32 cellular contexts compared by ENCODE assay signal in the genomic region with DNA sequence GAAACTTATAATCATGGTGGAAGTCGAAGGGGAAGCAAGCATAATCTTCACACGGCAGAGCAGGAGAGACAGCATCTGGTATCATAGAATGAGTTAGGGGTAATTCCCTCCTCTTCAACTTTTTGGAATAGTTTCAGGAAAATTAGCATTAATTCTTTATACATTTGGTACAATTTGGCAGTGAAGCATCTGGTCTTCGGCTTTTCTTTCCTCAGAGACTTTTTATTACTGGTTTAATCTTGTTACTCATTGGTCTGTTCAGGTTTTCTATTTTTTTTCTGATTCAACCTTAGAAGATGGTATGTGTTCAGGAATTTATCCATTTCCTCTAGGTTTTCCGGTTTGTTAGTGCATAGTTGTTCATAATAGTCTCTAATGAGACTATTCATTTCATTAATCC. TPM values are rescaled to one million over a fixed set of nuclear protein-coding genes. Genes with fewer than 3 reads are reported as not detected.
"Had no signal": no experiment of that assay in that cellular context is flagged by ENCODE, and none has a peak within 500 bp of the region (broad histone marks: within the 10 kb centered on the region; RNA-seq: fewer than 3 reads in every experiment).

No MANE protein-coding gene starts in this region.

- H3K27ac Mint-ChIP-seq: naive thymus-derived CD4-positive, alpha-beta T cell; natural killer cell; nephron; neural progenitor cell; progenitor cell of endocrine pancreas; stimulated activated effector memory CD8-positive, alpha-beta T cell treated with anti-CD3 and anti-CD28 coated beads, Interleukin-12 subunit alpha, Interleukin-12 subunit beta, amount 100 ng/mL, for 72 hours; stimulated activated naive CD8-positive, alpha-beta T cell treated with anti-CD3 and anti-CD28 coated beads, Interleukin-15, amount 100 ng/mL, for 72 hours; type B pancreatic cell had no signal

- H3K9me3 ChIP-seq: ovary, psoas muscle, right lobe of liver, sigmoid colon, suprapubic skin, testis, tibial artery, transverse colon, upper lobe of right lung, uterus had no signal

- H3K36me3 Mint-ChIP-seq: naive thymus-derived CD4-positive, alpha-beta T cell; natural killer cell; neural progenitor cell; stimulated activated effector memory CD8-positive, alpha-beta T cell treated with anti-CD3 and anti-CD28 coated beads, Interleukin-12 subunit alpha, Interleukin-12 subunit beta, amount 100 ng/mL, for 72 hours; type B pancreatic cell had no signal

- H3K27ac ChIP-seq: neural progenitor cell, ovary, parathyroid adenoma, psoas muscle, right atrium auricular region, right lobe of liver, sigmoid colon, suprapubic skin, testis, tibial artery, transverse colon, upper lobe of right lung, uterus had no signal

- H3K4me1 ChIP-seq: neural progenitor cell, parathyroid adenoma, psoas muscle, right atrium auricular region, right lobe of liver, sigmoid colon, suprapubic skin, testis, tibial artery, transverse colon, upper lobe of right lung, uterus had no signal

- H3K9ac ChIP-seq: neural progenitor cell, parathyroid adenoma had no signal

- H3K4me3 ChIP-seq: neural progenitor cell, ovary, psoas muscle, right atrium auricular region, right lobe of liver, sigmoid colon, suprapubic skin, testis, tibial artery, transverse colon, upper lobe of right lung, uterus had no signal

- H3K4me3 Mint-ChIP-seq: naive thymus-derived CD4-positive, alpha-beta T cell; natural killer cell; nephron; neural progenitor cell; stimulated activated effector memory CD8-positive, alpha-beta T cell treated with anti-CD3 and anti-CD28 coated beads, Interleukin-12 subunit alpha, Interleukin-12 subunit beta, amount 100 ng/mL, for 72 hours; stimulated activated naive CD8-positive, alpha-beta T cell treated with anti-CD3 and anti-CD28 coated beads, Interleukin-15, amount 100 ng/mL, for 72 hours; type B pancreatic cell had no signal

- H3K27me3 ChIP-seq: neural progenitor cell, ovary, right atrium auricular region, right lobe of liver, sigmoid colon, suprapubic skin, testis, transverse colon, upper lobe of right lung, uterus had no signal

- H3K36me3 ChIP-seq: neural progenitor cell, ovary, right atrium auricular region, right lobe of liver, sigmoid colon, suprapubic skin, tibial artery, transverse colon, upper lobe of right lung, uterus had no signal

- H3K27me3 Mint-ChIP-seq: progenitor cell of endocrine pancreas, type B pancreatic cell had no signal

- H3K9me3 Mint-ChIP-seq: neural progenitor cell had no signal

- H3K4me1 Mint-ChIP-seq: naive thymus-derived CD4-positive, alpha-beta T cell; natural killer cell; nephron; neural progenitor cell; stimulated activated effector memory CD8-positive, alpha-beta T cell treated with anti-CD3 and anti-CD28 coated beads, Interleukin-12 subunit alpha, Interleukin-12 subunit beta, amount 100 ng/mL, for 72 hours; stimulated activated naive CD8-positive, alpha-beta T cell treated with anti-CD3 and anti-CD28 coated beads, Interleukin-15, amount 100 ng/mL, for 72 hours had no signal

- ATAC-seq: naive thymus-derived CD4-positive, alpha-beta T cell; natural killer cell; psoas muscle; right lobe of liver; stimulated activated effector memory CD8-positive, alpha-beta T cell treated with anti-CD3 and anti-CD28 coated beads, Interleukin-12 subunit alpha, Interleukin-12 subunit beta, amount 100 ng/mL, for 72 hours; stimulated activated naive CD8-positive, alpha-beta T cell treated with anti-CD3 and anti-CD28 coated beads, Interleukin-15, amount 100 ng/mL, for 72 hours; stimulated activated naive CD8-positive, alpha-beta T cell treated with anti-CD3 and anti-CD28 coated beads, Interleukin-15, Interleukin-2, amounts not matched to agents 100 U/mL and 50 U/mL, for 24 hours; upper lobe of right lung had no signal

- DNase-seq: naive thymus-derived CD4-positive, alpha-beta T cell; natural killer cell; occipital lobe; ovary; posterior cingulate gyrus; psoas muscle; retina; right lobe of liver; sigmoid colon; small intestine; stimulated activated CD4-positive, alpha-beta T cell treated with anti-CD3 and anti-CD28 coated beads, Interleukin-15, amount 100 ng/mL, for 24 hours; stimulated activated CD4-positive, alpha-beta T cell treated with anti-CD3 and anti-CD28 coated beads, Interleukin-2, amount 100 ng/mL, for 24 hours; stimulated activated CD4-positive, alpha-beta T cell treated with anti-CD3 and anti-CD28 coated beads, Interleukin-2, amount 100 ng/mL, for 48 hours; stimulated activated CD4-positive, alpha-beta T cell treated with anti-CD3 and anti-CD28 coated beads, Interleukin-4, amount 100 ng/mL, for 24 hours; stimulated activated naive CD4-positive, alpha-beta T cell; stimulated activated naive CD8-positive, alpha-beta T cell treated with anti-CD3 and anti-CD28 coated beads, Interleukin-15, amount 100 ng/mL, for 72 hours; stimulated activated naive CD8-positive, alpha-beta T cell treated with anti-CD3 and anti-CD28 coated beads, Interleukin-15, Interleukin-2, amounts not matched to agents 100 U/mL and 50 U/mL, for 24 hours; substantia nigra; testis; tibial artery; transverse colon; upper lobe of right lung; uterus had no signal

RNA-seq across cellular contexts. Expression of a gene that starts 39.7 kb away (rescaled TPM):
- total RNA-seq: naive thymus-derived CD4-positive, alpha-beta T cell; natural killer cell; psoas muscle; right lobe of liver; skeletal muscle tissue had no signal
